10 cellular contexts compared by ENCODE assay signal in genomic region chr9:98809311-98810105, GRCh38. TPM values are rescaled to one million over a fixed set of nuclear protein-coding genes. Genes with fewer than 3 reads are reported as not detected.
DNase-seq lines count a peak whose midpoint lies in the region; ATAC-seq and TF ChIP-seq lines count a peak whose summit lies in the region.
"Had no signal": no experiment of that assay in that cellular context is flagged by ENCODE, and none has a peak within 500 bp of the region (broad histone marks: within the 10 kb centered on the region; RNA-seq: fewer than 3 reads in every experiment).

No MANE protein-coding gene starts in this region.

- intact Hi-C loops in activated T-helper 2 cell treated with anti-CD3 and anti-CD28 coated beads, Interferon-gamma antibody, Interleukin-2, Interleukin-4, amounts not matched to agents 10 μg/mL and 5 μg/mL and 100 μg/mL, durations not matched to agents 14 hours and 24 hours and 36 hours (cut with micrococcal nuclease) = no loop called here
- intact Hi-C loops in lower lobe of right lung (cut with DNase I) (no loop called here), ovary (cut with DNase I) (no loop called here)

- TF ChIP-seq CTCF in lower lobe of right lung (IDR thresholded peaks at IDR 0.05) (no peak), upper lobe of left lung (IDR thresholded peaks at IDR 0.05) (no peak), ovary (IDR thresholded peaks at IDR 0.05) (no peak), MM.1S (IDR thresholded peaks at IDR 0.05; ENCODE audit: low read length) (no peak)

- H3K4me3 ChIP-seq in lower lobe of right lung = no peak overlapping the region
- peak overlapping the region in 1 of 4 donors; percentile 62 for H3K4me3 ChIP-seq in upper lobe of left lung
- H3K4me3 ChIP-seq in ovary = no peak overlapping the region
- no peak overlapping the region for H3K4me3 ChIP-seq in MM.1S (ENCODE audit: low read length)

- TF ChIP-seq EP300 in upper lobe of left lung (IDR thresholded peaks at IDR 0.05) (no peak), ovary (IDR thresholded peaks at IDR 0.05) (no peak)

- 69 to 78% methylated on average over 9 of the region's 9 CpGs for WGBS in upper lobe of left lung, 2 donors
- 74 to 90% (median 79%) methylated on average over 9 of the region's 9 CpGs for WGBS in ovary, 3 donors

- H3K4me1 Mint-ChIP-seq in activated naive CD4-positive, alpha-beta T cell treated with anti-CD3 and anti-CD28 coated beads, Interleukin-2, amount 50 U/mL, for 24 hours = peaks cover 35% of the 10 kb centered on the region
- peaks cover 18% of the 10 kb centered on the region for H3K4me1 Mint-ChIP-seq in activated T-helper 2 cell treated with anti-CD3 and anti-CD28 coated beads, Interferon-gamma antibody, Interleukin-2, Interleukin-4, amounts not matched to agents 10 μg/mL and 5 μg/mL and 100 μg/mL, durations not matched to agents 14 hours and 24 hours and 36 hours (ENCODE audit: low read depth)

- H3K27ac ChIP-seq in lower lobe of right lung (peak overlapping the region; percentile 62), upper lobe of left lung (peak overlapping the region; percentile 22 to 68 (median 38)), ovary (no peak overlapping the region), MM.1S (ENCODE audit: low read length) (no peak overlapping the region)

- H3F3A ChIP-seq in MM.1S (ENCODE audit: insufficient read depth, low read length) = no peaks in the 10 kb centered on the region

- H3K27me3 ChIP-seq in lower lobe of right lung (ENCODE audit: low read depth) (peaks cover 12% of the 10 kb centered on the region), upper lobe of left lung (peaks cover 0 to 6% (median 0%) of the 10 kb centered on the region in 4 donors), ovary (no peaks in the 10 kb centered on the region), MM.1S (replicated peaks; ENCODE audit: insufficient read depth, low read length) (no peaks in the 10 kb centered on the region)

- no peaks in the 10 kb centered on the region for H4K20me1 ChIP-seq in MM.1S (ENCODE audit: insufficient read depth, low read length)

- H2AFZ ChIP-seq in MM.1S (ENCODE audit: low read length) = no peak overlapping the region

- H3K36me3 Mint-ChIP-seq in activated naive CD4-positive, alpha-beta T cell treated with anti-CD3 and anti-CD28 coated beads, Interleukin-2, amount 50 U/mL, for 24 hours = peaks cover 10% of the 10 kb centered on the region
- peaks cover 2% of the 10 kb centered on the region for H3K36me3 Mint-ChIP-seq in activated T-helper 2 cell treated with anti-CD3 and anti-CD28 coated beads, Interferon-gamma antibody, Interleukin-2, Interleukin-4, amounts not matched to agents 10 μg/mL and 5 μg/mL and 100 μg/mL, durations not matched to agents 14 hours and 24 hours and 36 hours (ENCODE audit: low read depth)

- no peaks in the 10 kb centered on the region for H3K79me2 ChIP-seq in MM.1S (ENCODE audit: low read length)

- no peak for DNase-seq in activated naive CD4-positive, alpha-beta T cell treated with Interleukin-2 at 50 U/mL for 16 hours
- DNase-seq in activated T-helper 2 cell treated with anti-CD3 and anti-CD28 coated beads, Interferon-gamma antibody, Interleukin-2, Interleukin-4, amounts not matched to agents 10 μg/mL and 5 μg/mL and 100 μg/mL, durations not matched to agents 14 hours and 24 hours and 36 hours (ENCODE audit: low spot score) = no peak
- no peak for DNase-seq in lower lobe of right lung
- DNase-seq in upper lobe of left lung = no peak
- DNase-seq in ovary = no peak
- no peak for DNase-seq in stimulated activated naive CD4-positive, alpha-beta T cell treated with Interleukin-2 at 50 U/mL for 16 hours (lab: John Stamatoyannopoulos, UW)
- no peak for DNase-seq in MM.1S
- DNase-seq: GOT3 had no signal

- H3K4me2 ChIP-seq in MM.1S (ENCODE audit: low read depth, low read length) = no peak overlapping the region

- H3K36me3 ChIP-seq in lower lobe of right lung = no peaks in the 10 kb centered on the region
- no peaks in the 10 kb centered on the region for H3K36me3 ChIP-seq in upper lobe of left lung
- H3K36me3 ChIP-seq in ovary = no peaks in the 10 kb centered on the region
- H3K36me3 ChIP-seq in MM.1S (replicated peaks; ENCODE audit: insufficient read depth, low read length) = no peaks in the 10 kb centered on the region

- TF ChIP-seq POLR2A in upper lobe of left lung (IDR thresholded peaks at IDR 0.05) (no peak), ovary (IDR thresholded peaks at IDR 0.05) (no peak)

- H3K9me2 ChIP-seq in MM.1S (replicated peaks; ENCODE audit: insufficient read depth, low read length) = no peaks in the 10 kb centered on the region

- H3K4me1 ChIP-seq in lower lobe of right lung (peaks cover 20% of the 10 kb centered on the region), upper lobe of left lung (peaks cover 10 to 36% (median 14%) of the 10 kb centered on the region in 4 donors), ovary (ENCODE audit: insufficient read depth) (peaks cover 3% of the 10 kb centered on the region), MM.1S (ENCODE audit: low read length) (no peaks in the 10 kb centered on the region)

- H3K9ac ChIP-seq in MM.1S (ENCODE audit: low read length) = no peak overlapping the region

- H3K4me3 Mint-ChIP-seq in activated naive CD4-positive, alpha-beta T cell treated with anti-CD3 and anti-CD28 coated beads, Interleukin-2, amount 50 U/mL, for 24 hours = peak overlapping the region; percentile 88
- peak overlapping the region; percentile 69 for H3K4me3 Mint-ChIP-seq in activated T-helper 2 cell treated with anti-CD3 and anti-CD28 coated beads, Interferon-gamma antibody, Interleukin-2, Interleukin-4, amounts not matched to agents 10 μg/mL and 5 μg/mL and 100 μg/mL, durations not matched to agents 14 hours and 24 hours and 36 hours (ENCODE audit: low read depth)

- no peak overlapping the region for H3K27ac Mint-ChIP-seq in activated naive CD4-positive, alpha-beta T cell treated with anti-CD3 and anti-CD28 coated beads, Interleukin-2, amount 50 U/mL, for 24 hours
- H3K27ac Mint-ChIP-seq in activated T-helper 2 cell treated with anti-CD3 and anti-CD28 coated beads, Interferon-gamma antibody, Interleukin-2, Interleukin-4, amounts not matched to agents 10 μg/mL and 5 μg/mL and 100 μg/mL, durations not matched to agents 14 hours and 24 hours and 36 hours = no peak overlapping the region

- H3K9me3 Mint-ChIP-seq in activated naive CD4-positive, alpha-beta T cell treated with anti-CD3 and anti-CD28 coated beads, Interleukin-2, amount 50 U/mL, for 24 hours = peaks cover 5% of the 10 kb centered on the region
- H3K9me3 Mint-ChIP-seq in activated T-helper 2 cell treated with anti-CD3 and anti-CD28 coated beads, Interferon-gamma antibody, Interleukin-2, Interleukin-4, amounts not matched to agents 10 μg/mL and 5 μg/mL and 100 μg/mL, durations not matched to agents 14 hours and 24 hours and 36 hours = no peaks in the 10 kb centered on the region

- no peaks in the 10 kb centered on the region for H3K9me3 ChIP-seq in lower lobe of right lung
- H3K9me3 ChIP-seq in upper lobe of left lung = no peaks in the 10 kb centered on the region
- no peaks in the 10 kb centered on the region for H3K9me3 ChIP-seq in ovary
- H3K9me3 ChIP-seq in MM.1S (replicated peaks; ENCODE audit: insufficient read depth, low read length) = no peaks in the 10 kb centered on the region

- ATAC-seq in lower lobe of right lung = peak; percentile 35 to 65
- peak in 1 of 2 donors; percentile 74 for ATAC-seq in upper lobe of left lung (ENCODE audit: low FRiP score in 2 of 2)

- H3K27me3 Mint-ChIP-seq in activated naive CD4-positive, alpha-beta T cell treated with anti-CD3 and anti-CD28 coated beads, Interleukin-2, amount 50 U/mL, for 24 hours = no peaks in the 10 kb centered on the region
- H3K27me3 Mint-ChIP-seq in activated T-helper 2 cell treated with anti-CD3 and anti-CD28 coated beads, Interferon-gamma antibody, Interleukin-2, Interleukin-4, amounts not matched to agents 10 μg/mL and 5 μg/mL and 100 μg/mL, durations not matched to agents 14 hours and 24 hours and 36 hours (ENCODE audit: low read depth) = peaks cover 48% of the 10 kb centered on the region

RNA-seq across cellular contexts. Expression of gene GALNT12, which starts 2.0 kb away (rescaled TPM):
- 2.3 and 2.8 TPM in 2 replicates for total RNA-seq in activated T-helper 2 cell treated with anti-CD3 and anti-CD28 coated beads, Interferon-gamma antibody, Interleukin-2, Interleukin-4, amounts not matched to agents 10 μg/mL and 5 μg/mL and 100 μg/mL, durations not matched to agents 14 hours and 24 hours and 36 hours
- total RNA-seq in lower lobe of right lung (23.2 TPM), upper lobe of left lung (10 to 100 TPM; 18.2 to 89.1 (median 30.0) TPM), ovary (1 to 10 TPM in 5 of 7 donors, under 1 TPM in 2; 0.23 to 7.0 (median 1.4) TPM)
- polyA plus RNA-seq in ovary = 1 to 10 TPM in 1 of 2 donors, under 1 TPM in 1; 0.51 to 3.5 TPM
- polyA plus RNA-seq: CD14-positive monocyte had no signal

RNA-seq across cellular contexts. Expression of gene ANKS6, which starts 13.2 kb away (rescaled TPM):
- total RNA-seq in activated T-helper 2 cell treated with anti-CD3 and anti-CD28 coated beads, Interferon-gamma antibody, Interleukin-2, Interleukin-4, amounts not matched to agents 10 μg/mL and 5 μg/mL and 100 μg/mL, durations not matched to agents 14 hours and 24 hours and 36 hours = 10.9 and 11.2 TPM in 2 replicates
- total RNA-seq in lower lobe of right lung (16.5 TPM), upper lobe of left lung (10 to 100 TPM; 25.6 to 56.2 (median 34.2) TPM), ovary (10 to 100 TPM; 11.8 to 29.3 (median 18.6) TPM)
- polyA plus RNA-seq in ovary = 10 to 100 TPM in 1 of 2 donors, 1 to 10 TPM in 1; 7.4 to 12.9 TPM

Comparison
In these comparisons a context has a peak if more than half of its experiments do, and no peak if none do; other contexts are left out.
1. H3K27ac ChIP-seq: peak in lower lobe of right lung (single experiment) and upper lobe of left lung (4 of 4); none in ovary (0 of 2) and MM.1S (single experiment).